In genomic region chr3:50570508-50571279, GRCh38 we compare ENCODE assay signal across 1 cellular context.
TF ChIP-seq lines count a peak whose summit lies in the region.

No MANE protein-coding gene starts in this region.

TF ChIP-seq in K562, 482 proteins besides CTCF, POLR2A, EP300 and RAD21:
- TF ChIP-seq ZNF217 (CRISPR knock-in tag; IDR thresholded peaks at IDR 0.05), result no peak
- TF ChIP-seq ZNF3 (CRISPR knock-in tag; IDR thresholded peaks at IDR 0.05), result no peak
- TF ChIP-seq, protein P1, sequence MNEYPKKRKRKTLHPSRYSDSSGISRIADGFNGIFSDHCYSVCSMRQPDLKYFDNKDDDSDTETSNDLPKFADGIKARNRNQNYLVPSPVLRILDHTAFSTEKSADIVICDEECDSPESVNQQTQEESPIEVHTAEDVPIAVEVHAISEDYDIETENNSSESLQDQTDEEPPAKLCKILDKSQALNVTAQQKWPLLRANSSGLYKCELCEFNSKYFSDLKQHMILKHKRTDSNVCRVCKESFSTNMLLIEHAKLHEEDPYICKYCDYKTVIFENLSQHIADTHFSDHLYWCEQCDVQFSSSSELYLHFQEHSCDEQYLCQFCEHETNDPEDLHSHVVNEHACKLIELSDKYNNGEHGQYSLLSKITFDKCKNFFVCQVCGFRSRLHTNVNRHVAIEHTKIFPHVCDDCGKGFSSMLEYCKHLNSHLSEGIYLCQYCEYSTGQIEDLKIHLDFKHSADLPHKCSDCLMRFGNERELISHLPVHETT (CRISPR knock-in tag; conservative IDR thresholded peaks at IDR 0.05 in 1 of 2, IDR thresholded peaks at IDR 0.05 in 1 of 2), result no peak
- TF ChIP-seq MLX (CRISPR knock-in tag; conservative IDR thresholded peaks at IDR 0.05), result no peak
- no peak for TF ChIP-seq ZNF408 (CRISPR knock-in tag; IDR thresholded peaks at IDR 0.05; ENCODE audit: low read depth)
- TF ChIP-seq CHCHD3 (CRISPR knock-in tag; IDR thresholded peaks at IDR 0.05), result no peak
- no peak for TF ChIP-seq RFX7 (CRISPR knock-in tag; IDR thresholded peaks at IDR 0.05)
- TF ChIP-seq ETS1 (conservative IDR thresholded peaks at IDR 0.05; ENCODE audit: control insufficient read depth, low read depth, low read length), result no peak
- TF ChIP-seq HMGN3 (IDR thresholded peaks at IDR 0.05; ENCODE audit: borderline replicate concordance, extremely low read depth, insufficient read length, low read depth, low read length), result no peak
- no peak for TF ChIP-seq PYGO2 (tag; IDR thresholded peaks at IDR 0.05)
- TF ChIP-seq STAT5B (CRISPR knock-in tag; IDR thresholded peaks at IDR 0.05), result no peak
- TF ChIP-seq HEY1 (CRISPR knock-in tag; IDR thresholded peaks at IDR 0.05; ENCODE audit: borderline replicate concordance), result no peak
- no peak for TF ChIP-seq JUN (IDR thresholded peaks at IDR 0.05; ENCODE audit: borderline replicate concordance, low read depth, low read length)
- no peak for TF ChIP-seq JUN (CRISPR knock-in tag; IDR thresholded peaks at IDR 0.05; ENCODE audit: borderline replicate concordance)
TF ChIP-seq in K562: peak in this region for 0.
